ENCODE assay signal across 9 cellular contexts in genomic region chr18:49861659-49862058, GRCh38. TPM values are rescaled to one million over a fixed set of nuclear protein-coding genes. Genes with fewer than 3 reads are reported as not detected.
DNase-seq lines count a peak whose midpoint lies in the region; ATAC-seq and TF ChIP-seq lines count a peak whose summit lies in the region.
"Had no signal": no experiment of that assay in that cellular context is flagged by ENCODE, and none has a peak within 500 bp of the region (broad histone marks: within the 10 kb centered on the region; RNA-seq: fewer than 3 reads in every experiment).

No MANE protein-coding gene starts in this region.

- H3K9me3 ChIP-seq in PC-3 (ENCODE audit: low read length) (no peaks in the 10 kb centered on the region), tibial nerve (no peaks in the 10 kb centered on the region)

- intact Hi-C loops in activated CD4-positive, alpha-beta T cell treated with anti-CD3 and anti-CD28 coated beads, Interleukin-2, amount 10 ng/mL, durations not matched to agents 24 days and 14 days (cut with micrococcal nuclease): no loop called here
- intact Hi-C loops in activated CD4-positive, alpha-beta T cell treated with anti-CD3 and anti-CD28 coated beads for 36 hours (cut with DNase I, micrococcal nuclease): loop anchor here in 1 of 2 experiments (10.0 kb wide), 1 partner anchor 227 kb away; no protein-coding TSS in a partner anchor
- intact Hi-C loops in PC-3 (cut with micrococcal nuclease): no loop called here

- CTCF ChIA-PET in activated CD4-positive, alpha-beta T cell treated with anti-CD3 and anti-CD28 coated beads for 36 hours (lab: Charles Lee): interaction anchor here (0.6 to 7.7 kb wide), 8 partner anchors 12 to 568 kb away, joined by 3 to 107 read pairs (median 4); no protein-coding TSS in a partner anchor
- CTCF ChIA-PET in PC-3 (lab: Charles Lee): interaction anchor here (0.6 kb wide), 1 partner anchor 346 kb away, joined by 5 read pairs; no protein-coding TSS in a partner anchor

- peak; percentile 63 for DNase-seq in activated CD4-positive, alpha-beta T cell treated with anti-CD3 and anti-CD28 coated beads, Interleukin-2, amount 10 ng/mL, durations not matched to agents 24 days and 14 days
- DNase-seq in activated CD4-positive, alpha-beta T cell treated with anti-CD3 and anti-CD28 coated beads for 36 hours: no peak
- peak; percentile 15 for DNase-seq in PC-3
- DNase-seq in fibroblast of mammary gland (ENCODE audit: low read depth): peak; percentile 8
- DNase-seq in tibial nerve (ENCODE audit: low spot score in 2 of 2): no peak
- no peak for DNase-seq in HT-29 (ENCODE audit: low spot score)
- DNase-seq in activated naive CD4-positive, alpha-beta T cell treated with Interleukin-2 at 50 U/mL for 16 hours: no peak
- DNase-seq: NCI-H1105 treated with DMSO at 0.1 percent for 48 hours had no signal

- no peak overlapping the region for H3K9ac ChIP-seq in PC-3 (ENCODE audit: low read length)

- H3K79me2 ChIP-seq in PC-3 (ENCODE audit: low read length): no peaks in the 10 kb centered on the region

- WGBS in tibial nerve, 2 donors: 52 to 53% methylated on average over 3 of the region's 3 CpGs

- no peaks in the 10 kb centered on the region for H4K20me1 ChIP-seq in PC-3 (ENCODE audit: low read length)

- no peak overlapping the region for H3K27ac Mint-ChIP-seq in activated CD4-positive, alpha-beta T cell treated with anti-CD3 and anti-CD28 coated beads, Interleukin-2, amount 10 ng/mL, durations not matched to agents 24 days and 14 days
- no peak overlapping the region for H3K27ac Mint-ChIP-seq in activated CD4-positive, alpha-beta T cell treated with anti-CD3 and anti-CD28 coated beads for 36 hours

- peaks cover 7% of the 10 kb centered on the region; the same call in 1 of the 2 replicates for H3K4me1 ChIP-seq in PC-3 (ENCODE audit: insufficient read depth, low read length)
- H3K4me1 ChIP-seq in tibial nerve: peaks cover 0 to 6% (median 0%) of the 10 kb centered on the region in 4 donors

- TF ChIP-seq POLR2A in tibial nerve (IDR thresholded peaks at IDR 0.05): no peak

- no peaks in the 10 kb centered on the region for H3F3A ChIP-seq in PC-3 (ENCODE audit: low read length, unreplicated experiment)

- no peaks in the 10 kb centered on the region for H3K9me3 Mint-ChIP-seq in activated CD4-positive, alpha-beta T cell treated with anti-CD3 and anti-CD28 coated beads, Interleukin-2, amount 10 ng/mL, durations not matched to agents 24 days and 14 days
- H3K9me3 Mint-ChIP-seq in activated CD4-positive, alpha-beta T cell treated with anti-CD3 and anti-CD28 coated beads for 36 hours (ENCODE audit: low read depth): no peaks in the 10 kb centered on the region

- no peaks in the 10 kb centered on the region for H3K27me3 ChIP-seq in PC-3 (ENCODE audit: low read length)
- H3K27me3 ChIP-seq in tibial nerve: no peaks in the 10 kb centered on the region

- no peak for TF ChIP-seq EP300 in tibial nerve (IDR thresholded peaks at IDR 0.05)

- H2AFZ ChIP-seq in PC-3 (ENCODE audit: low read length): no peak overlapping the region

- POLR2A ChIA-PET in activated CD4-positive, alpha-beta T cell treated with anti-CD3 and anti-CD28 coated beads for 36 hours (lab: Charles Lee): no interaction called here
- POLR2A ChIA-PET in PC-3 (lab: Charles Lee; ENCODE audit: unreplicated experiment): no interaction called here

- H3K4me3 ChIP-seq in PC-3 (ENCODE audit: low read length): no peak overlapping the region
- H3K4me3 ChIP-seq in fibroblast of mammary gland (ENCODE audit: control insufficient read depth, low read depth, low read length): no peak overlapping the region
- no peak overlapping the region for H3K4me3 ChIP-seq in tibial nerve

- no peak overlapping the region for H3K4me2 ChIP-seq in PC-3 (ENCODE audit: low read length)

- no peak for ATAC-seq in activated CD4-positive, alpha-beta T cell treated with anti-CD3 and anti-CD28 coated beads for 36 hours
- ATAC-seq in PC-3: no peak
- ATAC-seq in HG02840 (IDR thresholded peaks at IDR 0.05; ENCODE audit: low FRiP score, unreplicated experiment): no peak

- H3K36me3 Mint-ChIP-seq in activated CD4-positive, alpha-beta T cell treated with anti-CD3 and anti-CD28 coated beads, Interleukin-2, amount 10 ng/mL, durations not matched to agents 24 days and 14 days (ENCODE audit: low read depth): no peaks in the 10 kb centered on the region
- H3K36me3 Mint-ChIP-seq in activated CD4-positive, alpha-beta T cell treated with anti-CD3 and anti-CD28 coated beads for 36 hours (ENCODE audit: low read depth): no peaks in the 10 kb centered on the region

- no peak overlapping the region for H3K4me3 Mint-ChIP-seq in activated CD4-positive, alpha-beta T cell treated with anti-CD3 and anti-CD28 coated beads, Interleukin-2, amount 10 ng/mL, durations not matched to agents 24 days and 14 days
- no peak overlapping the region for H3K4me3 Mint-ChIP-seq in activated CD4-positive, alpha-beta T cell treated with anti-CD3 and anti-CD28 coated beads for 36 hours

- H3K27me3 Mint-ChIP-seq in activated CD4-positive, alpha-beta T cell treated with anti-CD3 and anti-CD28 coated beads, Interleukin-2, amount 10 ng/mL, durations not matched to agents 24 days and 14 days: peaks cover 1% of the 10 kb centered on the region
- no peaks in the 10 kb centered on the region for H3K27me3 Mint-ChIP-seq in activated CD4-positive, alpha-beta T cell treated with anti-CD3 and anti-CD28 coated beads for 36 hours

- TF ChIP-seq CTCF in PC-3 (conservative IDR thresholded peaks at IDR 0.05; ENCODE audit: low read depth, low read length) (peak; percentile 45; the same call in 1 of the 2 replicates), fibroblast of mammary gland (conservative IDR thresholded peaks at IDR 0.05; ENCODE audit: control insufficient read depth, insufficient read depth, low read depth, low read length) (peak; percentile 37), tibial nerve (IDR thresholded peaks at IDR 0.05) (peak in 4 of 5 experiments; percentile 15 to 27 (median 21))

- BruUV-seq in PC-3 (replicated peaks; lab: Mats Ljungman, UMichigan): no TSS peak

- no peaks in the 10 kb centered on the region for H3K4me1 Mint-ChIP-seq in activated CD4-positive, alpha-beta T cell treated with anti-CD3 and anti-CD28 coated beads, Interleukin-2, amount 10 ng/mL, durations not matched to agents 24 days and 14 days
- no peaks in the 10 kb centered on the region for H3K4me1 Mint-ChIP-seq in activated CD4-positive, alpha-beta T cell treated with anti-CD3 and anti-CD28 coated beads for 36 hours

- no peaks in the 10 kb centered on the region for H3K9me2 ChIP-seq in PC-3 (replicated peaks; ENCODE audit: low read length)

- H3K27ac ChIP-seq in PC-3 (ENCODE audit: low read length) (no peak overlapping the region), tibial nerve (no peak overlapping the region)

- H3K36me3 ChIP-seq in PC-3 (ENCODE audit: low read depth, low read length) (no peaks in the 10 kb centered on the region), tibial nerve (no peaks in the 10 kb centered on the region)

RNA-seq across cellular contexts. Expression of gene ACAA2, which starts 48.3 kb away (rescaled TPM):
- total RNA-seq in activated CD4-positive, alpha-beta T cell treated with anti-CD3 and anti-CD28 coated beads, Interleukin-2, amount 10 ng/mL, durations not matched to agents 24 days and 14 days: 69.7 and 72.1 TPM in 2 replicates
- total RNA-seq in activated CD4-positive, alpha-beta T cell treated with anti-CD3 and anti-CD28 coated beads for 36 hours: 10 to 100 TPM; 63.4 to 75.2 TPM
- total RNA-seq in PC-3 (2014; rRNA removed) (6.5 and 7.1 TPM in 2 replicates), tibial nerve (10 to 100 TPM; 47.9 to 63.4 (median 50.0) TPM)
- 48.1 and 49.2 TPM in 2 replicates for total RNA-seq in HT-29 (2014; rRNA removed; shearing (Covaris generic))

Comparison
In these comparisons a context has a peak if more than half of its experiments do, and no peak if none do; other contexts are left out.
1. DNase-seq: peak in activated CD4-positive, alpha-beta T cell treated with anti-CD3 and anti-CD28 coated beads, Interleukin-2, amount 10 ng/mL, durations not matched to agents 24 days and 14 days (single experiment), PC-3 (single experiment) and fibroblast of mammary gland (single experiment); none in activated CD4-positive, alpha-beta T cell treated with anti-CD3 and anti-CD28 coated beads for 36 hours (single experiment), tibial nerve (0 of 2), HT-29 (single experiment) and activated naive CD4-positive, alpha-beta T cell treated with Interleukin-2 at 50 U/mL for 16 hours (single experiment).
2. Peak in every context shown above with its lines, with median percentiles within 50 percentile points of each other: CTCF ChIP-seq.